11 cellular contexts compared by ENCODE assay signal in the genomic region with DNA sequence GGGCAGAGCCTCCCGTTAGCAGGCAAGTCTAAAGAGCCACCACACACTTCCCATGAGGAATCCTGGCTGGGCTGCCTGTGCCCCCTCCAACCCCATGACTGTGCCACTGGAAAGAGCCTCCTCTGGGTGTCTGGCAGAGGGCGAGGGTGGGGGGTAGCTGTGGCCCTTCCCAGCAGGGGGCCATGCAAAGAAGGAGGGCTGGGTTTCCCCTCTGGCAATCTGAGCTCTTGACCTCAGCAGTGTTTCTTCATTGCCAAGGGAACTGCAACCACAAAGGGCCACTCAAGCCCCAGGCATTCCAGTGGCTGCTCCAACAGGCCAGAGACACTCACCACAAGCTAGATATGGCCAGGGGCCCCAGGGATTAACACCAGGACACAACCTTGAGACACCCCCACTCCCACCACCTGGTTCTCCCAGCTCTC. TPM values are rescaled to one million over a fixed set of nuclear protein-coding genes. Genes with fewer than 3 reads are reported as not detected.
DNase-seq lines count a peak whose midpoint lies in the region; ATAC-seq, FAIRE-seq and TF ChIP-seq lines count a peak whose summit lies in the region.
"Had no signal": no experiment of that assay in that cellular context is flagged by ENCODE, and none has a peak within 500 bp of the region (broad histone marks: within the 10 kb centered on the region; RNA-seq: fewer than 3 reads in every experiment).

No MANE protein-coding gene starts in this region.

- DNase-seq in AML-193 (lab: John Stamatoyannopoulos, UW) (peak; percentile 27 to 44), HS-27A (ENCODE audit: low read depth) (peak; percentile 71), GM12878 (ENCODE audit: low read depth, low spot score) (no peak), left kidney (ENCODE audit: low read depth, low spot score) (peak; percentile 41), NCI-H2029 (lab: John Stamatoyannopoulos, UW) (no peak), NCI-H2081 (lab: John Stamatoyannopoulos, UW) (no peak), NCI-H1092 treated with DMSO at 0.1 percent for 48 hours (lab: John Stamatoyannopoulos, UW) (no peak)
- DNase-seq: activated naive CD8-positive, alpha-beta T cell treated with anti-CD3 and anti-CD28 coated beads for 36 hours; NCI-H2081 treated with DMSO at 0.1 percent for 48 hours; spleen had no signal

- in situ Hi-C loops in GM12878 (cut with MboI) = no loop called here

- no peaks in the 10 kb centered on the region for H3K79me2 ChIP-seq in GM12878 (ENCODE audit: control insufficient read depth, insufficient read depth, low read length)

- peak overlapping the region; percentile 24; the same call in 1 of the 2 replicates for H3K27ac ChIP-seq in GM12878 (ENCODE audit: control insufficient read depth, insufficient read depth)

- H3K9me3 ChIP-seq in GM12878 (replicated peaks; ENCODE audit: control insufficient read depth, insufficient read depth, low read length) = no peaks in the 10 kb centered on the region
- H3K9me3 ChIP-seq: spleen had no signal

- RAD21 ChIA-PET in GM12878 (lab: Charles Lee; ENCODE audit: unreplicated experiment) = interaction anchor here (0.5 to 1.6 kb wide), 3 partner anchors 32 to 319 kb away, joined by 3 to 4 read pairs (median 3); partner anchors contain the start of gene PDP2

- no peaks in the 10 kb centered on the region for H3K36me3 ChIP-seq in GM12878 (ENCODE audit: control insufficient read depth in 2 of 2, insufficient read depth in 2 of 2, low read length in 1 of 2)

- no peak overlapping the region for H3K9ac ChIP-seq in GM12878 (ENCODE audit: control insufficient read depth, insufficient read depth, low read length)

- H3K4me2 ChIP-seq in GM12878 (ENCODE audit: control insufficient read depth, insufficient read depth) = 0 out of 2 replicates have a peak overlapping the region, but pooled peaks have one; percentile 9

- H3K27me3 ChIP-seq in GM12878 (replicated peaks in 1 of 2; ENCODE audit: control insufficient read depth in 2 of 2, insufficient read depth in 2 of 2, low read length in 1 of 2) = no peaks in the 10 kb centered on the region; a peak in 2 of 4 replicates

- H3K4me1 ChIP-seq in GM12878 (ENCODE audit: control insufficient read depth, insufficient read depth, low read length) = peaks cover 29% of the 10 kb centered on the region

- no peaks in the 10 kb centered on the region for H4K20me1 ChIP-seq in GM12878 (ENCODE audit: control insufficient read depth, insufficient read depth)

- no peak for TF ChIP-seq POLR2A in GM12878 (IDR thresholded peaks at IDR 0.05; ENCODE audit: low read depth, low read length)

- intact Hi-C loops in GM12878 (cut with micrococcal nuclease; ENCODE audit: unreplicated experiment) = loop anchor here (5.0 kb wide), 1 partner anchor 175 kb away; the partner anchor contains the start of gene DYNC1LI2

- no TSS peak for BruUV-seq in GM12878 (replicated peaks; lab: Mats Ljungman, UMichigan)

- CTCF ChIA-PET in GM12878 (lab: Yijun Ruan, JAX) = interaction anchor here (1.0 to 6.7 kb wide), 7 partner anchors 10 to 97 kb away, joined by 3 to 77 read pairs (median 6); partner anchors contain the start of gene NAE1

- 0 out of 6 replicates have a peak, but pooled peaks of 1 of the 3 experiments have one; percentile 1 for TF ChIP-seq CTCF in GM12878 (IDR thresholded peaks at IDR 0.05 in 2 of 3, conservative IDR thresholded peaks at IDR 0.05 in 1 of 3; ENCODE audit: control insufficient read depth in 2 of 3, extremely low read depth in 1 of 3, insufficient read depth in 1 of 3, low read depth in 3 of 3, low read length in 3 of 3)

- 0% methylated on average over 2 of the region's 2 CpGs for WGBS in GM12878 (ENCODE audit: insufficient coverage, insufficient replicate concordance, low lambda C conversion rate, missing lambda C conversion rate)

- no peak overlapping the region for H3K4me3 ChIP-seq in GM12878
- H3K4me3 ChIP-seq: spleen had no signal

- ATAC-seq in GM12878 (peak; percentile 54), HG02642 (IDR thresholded peaks at IDR 0.05; ENCODE audit: poor library complexity, unreplicated experiment) (no peak)

- SMC1A ChIA-PET in GM12878 (lab: Charles Lee; ENCODE audit: uncharacterized antibody, unreplicated experiment) = interaction anchor here (1.1 kb wide), 1 partner anchor 32 kb away, joined by 3 read pairs; no protein-coding TSS in a partner anchor

- no peak for TF ChIP-seq RAD21 in GM12878 (IDR thresholded peaks at IDR 0.05; ENCODE audit: insufficient read depth, low read depth, low read length)

- H2AFZ ChIP-seq in GM12878 (ENCODE audit: control insufficient read depth, low read depth, low read length) = no peak overlapping the region

- FAIRE-seq in GM12878 (lab: Jason Lieb, UNC) = no peak

- TF ChIP-seq EP300 in GM12878 (IDR thresholded peaks at IDR 0.05; ENCODE audit: borderline replicate concordance in 1 of 2, control insufficient read depth in 1 of 2, low read depth in 2 of 2, low read length in 2 of 2) = 0 out of 4 replicates have a peak, but pooled peaks of 1 of the 2 experiments have one; percentile 13

- POLR2A ChIA-PET in GM12878 (lab: Charles Lee) = interaction anchor here (1.1 kb wide), 1 partner anchor 9 kb away, joined by 3 read pairs; no protein-coding TSS in a partner anchor

RNA-seq across cellular contexts. Expression of gene RRAD, which starts 1.7 kb away (rescaled TPM):
- total RNA-seq in GM12878 (2013; cell fraction: nucleolus; rRNA removed) = 0.35 TPM in 1 of 2 replicates, not detected in the other
- total RNA-seq in GM12878 (2014; rRNA removed) (6.5 and 8.5 TPM in 2 replicates), GM12878 (2014; rRNA removed; fragmentation: Illumina TruSeq; extraction: Trizol) (1.5 and 1.7 TPM in 2 replicates), GM12878 (2021) (4.0 and 4.6 TPM in 2 replicates)
- polyA plus RNA-seq in GM12878 (2011; ENCODE audit: low read depth) = 0.54 TPM
- polyA plus RNA-seq in GM12878 (2011; rRNA removed) (0.75 and 2.6 TPM in 2 replicates), GM12878 (2014; fragmentation: Illumina TruSeq; extraction: Trizol) (0.41 TPM in 1 of 2 replicates, not detected in the other), GM12878 (2014; fragmentation: Nextera tagmentation; extraction: Ambion mirVana) (under 1 TPM; 0.11 to 0.64 TPM), GM12878 (2014; rRNA removed) (5.7 and 8.9 TPM in 2 replicates), GM12878 (2016; fragmentation: Nextera tagmentation; extraction: Ambion mirVana) (1 to 10 TPM; 3.0 to 8.3 TPM)
- polyA plus RNA-seq in GM12878 (2011; cell fraction: cytosol; rRNA removed) = 2.5 and 4.2 TPM in 2 replicates
- polyA plus RNA-seq in GM12878 (2011; cell fraction: nucleus; rRNA removed) = 2.8 and 5.9 TPM in 2 replicates
- polyA plus RNA-seq in GM12878 (2012) = 1.6 and 2.1 TPM in 2 replicates
- 0.73 and 2.0 TPM in 2 replicates for polyA minus RNA-seq in GM12878 (2011; rRNA and poly(A)+ RNA removed)
- polyA minus RNA-seq in GM12878 (2011; cell fraction: cytosol; rRNA and poly(A)+ RNA removed) = 0.83 and 1.3 TPM in 2 replicates
- polyA minus RNA-seq in GM12878 (2011; cell fraction: nucleus; rRNA and poly(A)+ RNA removed) = 0.48 and 0.96 TPM in 2 replicates

RNA-seq across cellular contexts. Expression of gene CIAO2B, which starts 7.2 kb away (rescaled TPM):
- 6.3 and 6.8 TPM in 2 replicates for total RNA-seq in GM12878 (2013; cell fraction: nucleolus; rRNA removed)
- total RNA-seq in GM12878 (2014; rRNA removed) (141 and 156 TPM in 2 replicates), GM12878 (2014; rRNA removed; fragmentation: Illumina TruSeq; extraction: Trizol) (69.3 and 77.2 TPM in 2 replicates), GM12878 (2021) (76.4 and 81.3 TPM in 2 replicates)
- polyA plus RNA-seq in GM12878 (2011; ENCODE audit: low read depth) = 70.0 TPM
- polyA plus RNA-seq in GM12878 (2011; rRNA removed) (108 and 182 TPM in 2 replicates), GM12878 (2014; fragmentation: Illumina TruSeq; extraction: Trizol) (41.2 and 86.9 TPM in 2 replicates), GM12878 (2014; fragmentation: Nextera tagmentation; extraction: Ambion mirVana) (100 to 1,000 TPM; 101 to 120 TPM), GM12878 (2014; rRNA removed) (198 and 225 TPM in 2 replicates), GM12878 (2016; fragmentation: Nextera tagmentation; extraction: Ambion mirVana) (100 to 1,000 TPM; 226 to 241 TPM)
- 291 and 399 TPM in 2 replicates for polyA plus RNA-seq in GM12878 (2011; cell fraction: cytosol; rRNA removed)
- 147 and 186 TPM in 2 replicates for polyA plus RNA-seq in GM12878 (2011; cell fraction: nucleus; rRNA removed)
- polyA plus RNA-seq in GM12878 (2012) = 125 and 149 TPM in 2 replicates
- 145 and 173 TPM in 2 replicates for polyA minus RNA-seq in GM12878 (2011; rRNA and poly(A)+ RNA removed)
- 39.5 and 46.1 TPM in 2 replicates for polyA minus RNA-seq in GM12878 (2011; cell fraction: cytosol; rRNA and poly(A)+ RNA removed)
- polyA minus RNA-seq in GM12878 (2011; cell fraction: nucleus; rRNA and poly(A)+ RNA removed) = 18.0 and 23.7 TPM in 2 replicates

RNA-seq across cellular contexts. Expression of gene CES2, which starts 8.3 kb away (rescaled TPM):
- 49.9 and 51.4 TPM in 2 replicates for total RNA-seq in GM12878 (2013; cell fraction: nucleolus; rRNA removed)
- total RNA-seq in GM12878 (2014; rRNA removed) (31.1 and 33.7 TPM in 2 replicates), GM12878 (2014; rRNA removed; fragmentation: Illumina TruSeq; extraction: Trizol) (15.1 and 17.0 TPM in 2 replicates), GM12878 (2021) (26.9 and 33.2 TPM in 2 replicates)
- 9.2 TPM for polyA plus RNA-seq in GM12878 (2011; ENCODE audit: low read depth)
- polyA plus RNA-seq in GM12878 (2011; rRNA removed) (9.8 and 14.1 TPM in 2 replicates), GM12878 (2014; fragmentation: Illumina TruSeq; extraction: Trizol) (16.6 and 19.6 TPM in 2 replicates), GM12878 (2014; fragmentation: Nextera tagmentation; extraction: Ambion mirVana) (1 to 10 TPM; 1.6 to 2.4 TPM), GM12878 (2014; rRNA removed) (24.0 and 28.8 TPM in 2 replicates), GM12878 (2016; fragmentation: Nextera tagmentation; extraction: Ambion mirVana) (10 to 100 TPM; 22.5 to 25.1 TPM)
- 16.1 and 24.3 TPM in 2 replicates for polyA plus RNA-seq in GM12878 (2011; cell fraction: cytosol; rRNA removed)
- 19.5 and 23.8 TPM in 2 replicates for polyA plus RNA-seq in GM12878 (2011; cell fraction: nucleus; rRNA removed)
- polyA plus RNA-seq in GM12878 (2012) = 15.2 and 16.7 TPM in 2 replicates
- 15.9 and 34.4 TPM in 2 replicates for polyA minus RNA-seq in GM12878 (2011; rRNA and poly(A)+ RNA removed)
- polyA minus RNA-seq in GM12878 (2011; cell fraction: cytosol; rRNA and poly(A)+ RNA removed) = 4.7 and 13.8 TPM in 2 replicates
- 23.1 and 35.8 TPM in 2 replicates for polyA minus RNA-seq in GM12878 (2011; cell fraction: nucleus; rRNA and poly(A)+ RNA removed)

RNA-seq across cellular contexts. Expression of gene CDH16, which starts 8.3 kb away (rescaled TPM):
- total RNA-seq in GM12878 (2013; cell fraction: nucleolus; rRNA removed) = not detected in 2 replicates
- total RNA-seq in GM12878 (2014; rRNA removed) (not detected in 2 replicates), GM12878 (2014; rRNA removed; fragmentation: Illumina TruSeq; extraction: Trizol) (not detected in 2 replicates), GM12878 (2021) (not detected in 2 replicates)
- not detected for polyA plus RNA-seq in GM12878 (2011; ENCODE audit: low read depth)
- polyA plus RNA-seq in GM12878 (2011; rRNA removed) (0.05 TPM in 1 of 2 replicates, not detected in the other), GM12878 (2014; fragmentation: Illumina TruSeq; extraction: Trizol) (not detected in 2 replicates), GM12878 (2014; fragmentation: Nextera tagmentation; extraction: Ambion mirVana) (not detected), GM12878 (2014; rRNA removed) (not detected in 2 replicates), GM12878 (2016; fragmentation: Nextera tagmentation; extraction: Ambion mirVana) (not detected)
- 0.04 and 0.05 TPM in 2 replicates for polyA plus RNA-seq in GM12878 (2011; cell fraction: cytosol; rRNA removed)
- 0.18 and 0.28 TPM in 2 replicates for polyA plus RNA-seq in GM12878 (2011; cell fraction: nucleus; rRNA removed)
- not detected in 2 replicates for polyA plus RNA-seq in GM12878 (2012)
- polyA minus RNA-seq in GM12878 (2011; rRNA and poly(A)+ RNA removed) = 1.2 TPM in 1 of 2 replicates, not detected in the other
- polyA minus RNA-seq in GM12878 (2011; cell fraction: cytosol; rRNA and poly(A)+ RNA removed) = not detected in 2 replicates
- polyA minus RNA-seq in GM12878 (2011; cell fraction: nucleus; rRNA and poly(A)+ RNA removed) = not detected in 2 replicates
- total RNA-seq: activated naive CD8-positive, alpha-beta T cell treated with anti-CD3 and anti-CD28 coated beads for 36 hours; spleen had no signal
- polyA plus RNA-seq: spleen had no signal

RNA-seq across cellular contexts. Expression of gene CES3, which starts 34.0 kb away (rescaled TPM):
- 6.9 and 11.2 TPM in 2 replicates for total RNA-seq in GM12878 (2013; cell fraction: nucleolus; rRNA removed)
- 0.71 and 1.4 TPM in 2 replicates for total RNA-seq in GM12878 (2014; rRNA removed)
- 0.72 and 0.83 TPM in 2 replicates for total RNA-seq in GM12878 (2014; rRNA removed; fragmentation: Illumina TruSeq; extraction: Trizol)
- total RNA-seq in GM12878 (2021) = 1.9 and 3.1 TPM in 2 replicates
- 0.16 TPM for polyA plus RNA-seq in GM12878 (2011; ENCODE audit: low read depth)
- 0.62 and 1.3 TPM in 2 replicates for polyA plus RNA-seq in GM12878 (2011; rRNA removed)
- polyA plus RNA-seq in GM12878 (2011; cell fraction: cytosol; rRNA removed) = 0.90 and 1.3 TPM in 2 replicates
- polyA plus RNA-seq in GM12878 (2011; cell fraction: nucleus; rRNA removed) = 7.5 and 8.9 TPM in 2 replicates
- polyA plus RNA-seq in GM12878 (2012) = 0.89 and 1.6 TPM in 2 replicates
- 0.10 and 0.76 TPM in 2 replicates for polyA plus RNA-seq in GM12878 (2014; fragmentation: Illumina TruSeq; extraction: Trizol)
- under 1 TPM; 0.09 to 0.18 TPM for polyA plus RNA-seq in GM12878 (2014; fragmentation: Nextera tagmentation; extraction: Ambion mirVana)
- 1.5 and 3.0 TPM in 2 replicates for polyA plus RNA-seq in GM12878 (2014; rRNA removed)
- under 1 TPM; 0.68 to 0.76 TPM for polyA plus RNA-seq in GM12878 (2016; fragmentation: Nextera tagmentation; extraction: Ambion mirVana)
- polyA minus RNA-seq in GM12878 (2011; rRNA and poly(A)+ RNA removed) = 0.80 and 2.0 TPM in 2 replicates
- polyA minus RNA-seq in GM12878 (2011; cell fraction: cytosol; rRNA and poly(A)+ RNA removed) = 0.67 TPM in 1 of 2 replicates, not detected in the other
- polyA minus RNA-seq in GM12878 (2011; cell fraction: nucleus; rRNA and poly(A)+ RNA removed) = 3.3 and 3.4 TPM in 2 replicates

Comparison
In these comparisons a context has a peak if more than half of its experiments do, and no peak if none do; other contexts are left out.
1. DNase-seq: peak in AML-193 (2 of 2), HS-27A (single experiment) and left kidney (single experiment); none in GM12878 (single experiment), NCI-H2029 (single experiment), NCI-H2081 (0 of 2) and NCI-H1092 treated with DMSO at 0.1 percent for 48 hours (single experiment).